Comparison of ENCODE assay signal across 18 cellular contexts in the genomic region with DNA sequence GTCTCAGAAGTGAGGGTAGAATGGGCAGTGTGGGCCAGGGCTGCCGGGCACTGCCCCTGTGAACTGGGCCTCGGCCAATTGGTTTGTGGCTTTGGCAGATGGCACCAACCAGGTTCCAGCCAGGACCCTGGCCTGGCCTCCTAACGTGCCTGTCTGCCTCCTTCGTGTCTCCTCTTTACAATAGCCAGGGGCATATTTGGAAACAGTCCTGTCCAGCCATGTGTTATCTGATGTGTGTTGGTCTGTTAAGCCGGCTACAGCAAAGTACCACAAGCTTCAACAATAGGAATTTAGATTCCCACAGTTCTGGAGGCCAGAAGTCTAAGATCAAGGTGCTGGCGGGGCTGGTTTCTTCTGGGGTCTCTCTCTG. TPM values are rescaled to one million over a fixed set of nuclear protein-coding genes. Genes with fewer than 3 reads are reported as not detected.
DNase-seq lines count a peak whose midpoint lies in the region; ATAC-seq, FAIRE-seq and TF ChIP-seq lines count a peak whose summit lies in the region.
"Had no signal": no experiment of that assay in that cellular context is flagged by ENCODE, and none has a peak within 500 bp of the region (broad histone marks: within the 10 kb centered on the region; RNA-seq: fewer than 3 reads in every experiment).

No MANE protein-coding gene starts in this region.

- FAIRE-seq in astrocyte (lab: Jason Lieb, UNC) = no peak
- FAIRE-seq: colon, frontal cortex, GM12892, kidney, urothelium cell line had no signal

- H3K27ac ChIP-seq in astrocyte (ENCODE audit: low read depth, low read length) = peak overlapping the region; percentile 42
- H3K27ac ChIP-seq in gastrocnemius medialis = peak overlapping the region; percentile 76 to 85 (median 82)
- H3K27ac ChIP-seq: VCaP had no signal

- no peak overlapping the region for H3K4me2 ChIP-seq in astrocyte (ENCODE audit: low read length)

- H2AFZ ChIP-seq in astrocyte (ENCODE audit: low read depth, low read length) = no peak overlapping the region

- H3K9me3 ChIP-seq in BE2C (no peaks in the 10 kb centered on the region; the same call in 1 of the 2 replicates), astrocyte (ENCODE audit: insufficient read depth, low read depth, low read length) (no peaks in the 10 kb centered on the region), gastrocnemius medialis (no peaks in the 10 kb centered on the region)

- no peak for TF ChIP-seq CTCF in BE2C (IDR thresholded peaks at IDR 0.05; ENCODE audit: low read depth, low read length)
- no peak for TF ChIP-seq CTCF in astrocyte (IDR thresholded peaks at IDR 0.05; ENCODE audit: insufficient read depth, low read depth, low read length)
- TF ChIP-seq CTCF in gastrocnemius medialis (IDR thresholded peaks at IDR 0.05 in 4 of 5, conservative IDR thresholded peaks at IDR 0.05 in 1 of 5) = no peak

- no peaks in the 10 kb centered on the region for H3K36me3 Mint-ChIP-seq in astrocyte (ENCODE audit: low read depth, unreplicated experiment)
- no peaks in the 10 kb centered on the region for H3K36me3 Mint-ChIP-seq in activated CD4-positive, alpha-beta T cell treated with anti-CD3 and anti-CD28 coated beads for 36 hours (ENCODE audit: low read depth)

- H3K27me3 ChIP-seq in BE2C (no peaks in the 10 kb centered on the region), astrocyte (ENCODE audit: insufficient read depth, low read length) (no peaks in the 10 kb centered on the region), gastrocnemius medialis (peaks cover 0 to 5% (median 0%) of the 10 kb centered on the region in 3 donors)

- intact Hi-C loops in gastrocnemius medialis (cut with DNase I; ENCODE audit: low total_unique reads) = loop anchor here (10.0 kb wide), 1 partner anchor 90 kb away; no protein-coding TSS in a partner anchor
- intact Hi-C loops in activated CD4-positive, alpha-beta T cell treated with anti-CD3 and anti-CD28 coated beads for 36 hours (cut with DNase I, micrococcal nuclease) = no loop called here

- TF ChIP-seq POLR2A in gastrocnemius medialis (IDR thresholded peaks at IDR 0.05) (no peak), GM18505 (IDR thresholded peaks at IDR 0.05; ENCODE audit: borderline replicate concordance, extremely low read depth, insufficient read depth, insufficient read length) (no peak)

- no peaks in the 10 kb centered on the region for H3K79me2 ChIP-seq in astrocyte (ENCODE audit: insufficient read depth, low read length)

- H3K4me1 ChIP-seq in BE2C = peaks cover 9% of the 10 kb centered on the region
- peaks cover 62% of the 10 kb centered on the region for H3K4me1 ChIP-seq in astrocyte (ENCODE audit: insufficient read depth, low read length)
- peaks cover 31 to 45% of the 10 kb centered on the region in 2 donors for H3K4me1 ChIP-seq in gastrocnemius medialis

- CTCF ChIA-PET in activated CD4-positive, alpha-beta T cell treated with anti-CD3 and anti-CD28 coated beads for 36 hours (lab: Charles Lee) = interaction anchor here (0.6 kb wide), 1 partner anchor 9 kb away, joined by 3 read pairs; no protein-coding TSS in a partner anchor

- H3K27me3 Mint-ChIP-seq in astrocyte (ENCODE audit: low read depth, unreplicated experiment) = peaks cover 12% of the 10 kb centered on the region
- no peaks in the 10 kb centered on the region for H3K27me3 Mint-ChIP-seq in activated CD4-positive, alpha-beta T cell treated with anti-CD3 and anti-CD28 coated beads for 36 hours

- no peaks in the 10 kb centered on the region for H3K36me3 ChIP-seq in BE2C
- no peaks in the 10 kb centered on the region for H3K36me3 ChIP-seq in astrocyte (ENCODE audit: insufficient read depth, low read length)
- H3K36me3 ChIP-seq in gastrocnemius medialis = peaks cover 0 to 5% of the 10 kb centered on the region in 2 donors

- no peaks in the 10 kb centered on the region for H4K20me1 ChIP-seq in astrocyte (ENCODE audit: insufficient read depth, low read length)

- H3K9ac ChIP-seq in astrocyte (ENCODE audit: low read length) = peak overlapping the region; percentile 33

- H3K4me3 Mint-ChIP-seq in astrocyte (ENCODE audit: unreplicated experiment) = no peak overlapping the region
- H3K4me3 Mint-ChIP-seq in activated CD4-positive, alpha-beta T cell treated with anti-CD3 and anti-CD28 coated beads for 36 hours = no peak overlapping the region
- H3K4me3 Mint-ChIP-seq: activated naive CD4-positive, alpha-beta T cell treated with anti-CD3 and anti-CD28 coated beads for 36 hours; neural crest cell had no signal

- in situ Hi-C loops in gastrocnemius medialis (cut with MboI; ENCODE audit: low sequenced_read_pairs in 4 of 4) = no loop called here

- peaks cover 2% of the 10 kb centered on the region for H3K9me3 Mint-ChIP-seq in astrocyte (ENCODE audit: unreplicated experiment)
- no peaks in the 10 kb centered on the region for H3K9me3 Mint-ChIP-seq in activated CD4-positive, alpha-beta T cell treated with anti-CD3 and anti-CD28 coated beads for 36 hours (ENCODE audit: low read depth)
- H3K9me3 Mint-ChIP-seq: activated naive CD4-positive, alpha-beta T cell treated with anti-CD3 and anti-CD28 coated beads for 36 hours; neural crest cell had no signal

- no peak overlapping the region for H3K27ac Mint-ChIP-seq in astrocyte (ENCODE audit: unreplicated experiment)
- no peak overlapping the region for H3K27ac Mint-ChIP-seq in activated CD4-positive, alpha-beta T cell treated with anti-CD3 and anti-CD28 coated beads for 36 hours
- H3K27ac Mint-ChIP-seq: activated naive CD4-positive, alpha-beta T cell treated with anti-CD3 and anti-CD28 coated beads for 36 hours had no signal

- H3K4me3 ChIP-seq in BE2C (ENCODE audit: low read depth, low read length) = no peak overlapping the region
- H3K4me3 ChIP-seq in astrocyte (ENCODE audit: insufficient read depth, low read depth, low read length) = no peak overlapping the region
- H3K4me3 ChIP-seq in gastrocnemius medialis = no peak overlapping the region

- H3K4me1 Mint-ChIP-seq in astrocyte (ENCODE audit: low read depth, unreplicated experiment) = peaks cover 23% of the 10 kb centered on the region
- no peaks in the 10 kb centered on the region for H3K4me1 Mint-ChIP-seq in activated CD4-positive, alpha-beta T cell treated with anti-CD3 and anti-CD28 coated beads for 36 hours

- POLR2A ChIA-PET in activated CD4-positive, alpha-beta T cell treated with anti-CD3 and anti-CD28 coated beads for 36 hours (lab: Charles Lee) = no interaction called here

- ATAC-seq in gastrocnemius medialis = no peak
- no peak for ATAC-seq in HG03342 (IDR thresholded peaks at IDR 0.05; ENCODE audit: unreplicated experiment)
- no peak for ATAC-seq in GM18505 (IDR thresholded peaks at IDR 0.05; ENCODE audit: unreplicated experiment)
- ATAC-seq in GM21367 (IDR thresholded peaks at IDR 0.05; ENCODE audit: unreplicated experiment) = no peak
- no peak for ATAC-seq in activated CD4-positive, alpha-beta T cell treated with anti-CD3 and anti-CD28 coated beads for 36 hours

- DNase-seq in BE2C (peak; percentile 67), astrocyte (ENCODE audit: low read depth) (peak; percentile 67), glomerular visceral epithelial cell (ENCODE audit: extremely low spot score) (peak; percentile 71), gastrocnemius medialis (no peak)
- DNase-seq in activated CD4-positive, alpha-beta T cell treated with anti-CD3 and anti-CD28 coated beads for 36 hours = no peak
- DNase-seq: activated naive CD4-positive, alpha-beta T cell treated with anti-CD3 and anti-CD28 coated beads for 36 hours; AML-193; kidney; NCI-H2107 had no signal

RNA-seq across cellular contexts. Expression of a gene that starts 14.6 kb away (rescaled TPM):
- 0.52 TPM for polyA plus RNA-seq in BE2C (2012; ENCODE audit: insufficient read depth, insufficient read length, low read depth)
- total RNA-seq in astrocyte (1.8 and 2.4 TPM in 2 replicates), gastrocnemius medialis (10 to 100 TPM; 26.1 to 50.1 (median 39.0) TPM)
- total RNA-seq in activated CD4-positive, alpha-beta T cell treated with anti-CD3 and anti-CD28 coated beads for 36 hours = under 1 TPM; 0.05 to 0.11 TPM

Comparison
In these comparisons a context has a peak if more than half of its experiments do, and no peak if none do; other contexts are left out.
1. DNase-seq: peak in BE2C (single experiment), astrocyte (single experiment) and glomerular visceral epithelial cell (single experiment); none in gastrocnemius medialis (0 of 2) and activated CD4-positive, alpha-beta T cell treated with anti-CD3 and anti-CD28 coated beads for 36 hours (single experiment).